In the genomic region with DNA sequence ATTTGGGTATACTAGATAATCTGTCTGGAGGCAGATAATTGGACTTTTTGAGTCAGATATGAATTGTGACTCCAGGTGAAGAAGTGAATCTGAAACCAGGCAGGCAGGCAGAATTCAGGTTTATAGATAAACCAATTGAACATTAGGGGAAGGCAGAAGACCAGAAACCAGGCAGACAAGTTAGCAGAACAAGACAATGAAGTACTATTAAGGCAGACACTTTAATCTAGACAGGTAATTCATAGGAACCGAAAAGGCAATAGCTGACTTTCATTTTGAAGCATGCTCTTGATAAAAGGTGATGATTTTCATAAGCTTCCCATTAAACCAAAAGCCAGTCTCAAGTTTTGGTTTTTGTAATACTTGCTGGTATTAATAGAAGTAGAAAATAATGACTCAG, we compare ENCODE assay signal across 17 cellular contexts. TPM values are rescaled to one million over a fixed set of nuclear protein-coding genes. Genes with fewer than 3 reads are reported as not detected.
DNase-seq lines count a peak whose midpoint lies in the region; ATAC-seq, FAIRE-seq and TF ChIP-seq lines count a peak whose summit lies in the region.
"Had no signal": no experiment of that assay in that cellular context is flagged by ENCODE, and none has a peak within 500 bp of the region (broad histone marks: within the 10 kb centered on the region; RNA-seq: fewer than 3 reads in every experiment).

No MANE protein-coding gene starts in this region.

- 40 to 64% (median 49%) methylated on average over 1 of the region's 1 CpG for WGBS in small intestine, 3 donors

- H3K36me3 ChIP-seq in OCI-LY3 (replicated peaks; ENCODE audit: low read depth, low read length) (no peaks in the 10 kb centered on the region), small intestine (ENCODE audit: control insufficient read depth in 2 of 2, insufficient read depth in 2 of 2, low read length in 2 of 2) (no peaks in the 10 kb centered on the region)

- no peak overlapping the region for H3K4me3 ChIP-seq in OCI-LY3 (ENCODE audit: low read length)
- H3K4me3 ChIP-seq in small intestine (ENCODE audit: low read depth in 1 of 2, low read length in 2 of 2) = no peak overlapping the region

- H4K20me1 ChIP-seq in OCI-LY3 (ENCODE audit: insufficient read depth, low read length) = no peaks in the 10 kb centered on the region

- TF ChIP-seq CTCF in OCI-LY3 (IDR thresholded peaks at IDR 0.05; ENCODE audit: low read depth, low read length) = no peak

- no peaks in the 10 kb centered on the region for H3K79me2 ChIP-seq in OCI-LY3 (ENCODE audit: low read length)

- DNase-seq in NOMO-1 (lab: John Stamatoyannopoulos, UW; ENCODE audit: unreplicated experiment in 2 of 2) (no peak), GF-D8 (lab: John Stamatoyannopoulos, UW) (no peak), NCI-H82 treated with DMSO at 0.1 percent for 48 hours (lab: John Stamatoyannopoulos, UW; ENCODE audit: unreplicated experiment) (no peak), small intestine (no peak)
- DNase-seq: C1 segment of cervical spinal cord; CD4-positive, alpha-beta T cell; DMS79; IMR-90; KBM-7 had no signal

- H3K4me1 ChIP-seq in OCI-LY3 (ENCODE audit: low read length) (peaks cover 24% of the 10 kb centered on the region), small intestine (ENCODE audit: control insufficient read depth in 2 of 2, insufficient read depth in 1 of 2, low read depth in 1 of 2, low read length in 1 of 2) (no peaks in the 10 kb centered on the region)

- peaks cover 11% of the 10 kb centered on the region; the same call in 1 of the 2 replicates for H3K27me3 ChIP-seq in OCI-LY3 (ENCODE audit: low read depth, low read length)
- H3K27me3 ChIP-seq in small intestine (ENCODE audit: control insufficient read depth in 2 of 2, insufficient read depth in 2 of 2, low read length in 2 of 2) = no peaks in the 10 kb centered on the region

- H3K9me3 ChIP-seq in OCI-LY3 (ENCODE audit: insufficient read depth, low read length) (no peaks in the 10 kb centered on the region), small intestine (ENCODE audit: control insufficient read depth, low read depth) (no peaks in the 10 kb centered on the region)

- no peak overlapping the region for H3K27ac ChIP-seq in OCI-LY3 (ENCODE audit: low read length)
- H3K27ac ChIP-seq in small intestine (ENCODE audit: low read depth in 1 of 2, low read length in 1 of 2) = no peak overlapping the region

- peak overlapping the region; percentile 21; the same call in 1 of the 2 replicates for H3K4me2 ChIP-seq in OCI-LY3 (ENCODE audit: low read length)

- ATAC-seq in GM21360 (IDR thresholded peaks at IDR 0.05; ENCODE audit: unreplicated experiment) (peak; percentile 51), HG03175 (IDR thresholded peaks at IDR 0.05; ENCODE audit: unreplicated experiment) (peak; percentile 42)
- ATAC-seq: HCT116 had no signal

- FAIRE-seq in small intestine (lab: Jason Lieb, UNC) = no peak
- FAIRE-seq: A204.1, GM12891, GM19239, H54 had no signal

- H2AFZ ChIP-seq in OCI-LY3 (ENCODE audit: low read depth, low read length) = no peak overlapping the region

- H3K9ac ChIP-seq in OCI-LY3 (ENCODE audit: low read length) = no peak overlapping the region

RNA-seq across cellular contexts. Expression of gene SLC4A10, which starts 19.3 kb away (rescaled TPM):
- under 1 TPM in 2 of 3 donors, not detected in 1; 0.18 to 0.22 TPM for polyA plus RNA-seq in small intestine
- polyA plus RNA-seq: IMR-90 had no signal
